Comparison of ENCODE assay signal across 8 cellular contexts in the genomic region with DNA sequence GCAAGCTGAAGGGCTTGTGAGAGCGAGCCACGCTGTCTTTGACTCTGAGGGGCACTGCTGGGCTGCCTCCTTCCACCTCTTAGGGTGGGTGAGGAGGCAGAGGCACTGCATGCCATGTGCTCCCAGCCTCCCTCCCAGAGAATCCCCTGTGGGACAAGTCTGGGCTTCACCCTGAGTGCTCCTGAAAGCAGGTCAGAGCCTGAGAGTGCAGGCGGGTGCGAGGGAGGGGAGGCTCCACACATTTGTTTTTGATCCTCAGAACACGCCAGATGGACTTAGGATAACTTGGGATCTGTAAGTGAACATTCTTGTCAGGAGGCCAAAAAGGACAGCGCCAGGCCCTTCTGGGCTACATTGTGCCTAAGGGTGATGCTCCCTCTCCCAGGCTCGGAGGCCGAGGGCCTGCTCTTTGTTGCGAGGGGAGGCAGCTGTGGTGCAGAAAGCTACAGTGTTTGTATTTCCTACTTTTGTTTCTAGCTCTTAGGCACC.
A peak's percentile ranks its signal among the peaks of the same experiment; 100 is the strongest.
DNase-seq lines count a peak whose midpoint lies in the region; ATAC-seq and TF ChIP-seq lines count a peak whose summit lies in the region.

No MANE protein-coding gene starts in this region.

- H3K4me1 Mint-ChIP-seq in activated CD8-positive, alpha-beta T cell treated with anti-CD3 and anti-CD28 coated beads, Interleukin-2, amount 10 ng/mL, durations not matched to agents 7 days and 5 days (ENCODE audit: low read depth), result no peaks in the 10 kb centered on the region

- no peaks in the 10 kb centered on the region; the same call in 1 of the 2 replicates for H3K9me3 ChIP-seq in PC-9 (ENCODE audit: insufficient read depth, low read depth)
- no peaks in the 10 kb centered on the region for H3K9me3 ChIP-seq in fibroblast of lung (ENCODE audit: control insufficient read depth, insufficient read depth, low read depth, low read length)
- no peaks in the 10 kb centered on the region for H3K9me3 ChIP-seq in ovary

- H3K27me3 Mint-ChIP-seq in activated CD8-positive, alpha-beta T cell treated with anti-CD3 and anti-CD28 coated beads, Interleukin-2, amount 10 ng/mL, durations not matched to agents 7 days and 5 days (ENCODE audit: low read depth), result peaks cover 8% of the 10 kb centered on the region

- peak overlapping the region; percentile 72 for H3K4me2 ChIP-seq in PC-9
- peak overlapping the region; percentile 73 for H3K4me2 ChIP-seq in fibroblast of lung (ENCODE audit: extremely low read depth, insufficient read depth, low read length)

- H3K4me1 ChIP-seq in PC-9 (replicated peaks; ENCODE audit: insufficient read depth), result peaks cover 63% of the 10 kb centered on the region
- peaks cover 29% of the 10 kb centered on the region for H3K4me1 ChIP-seq in fibroblast of lung (ENCODE audit: control insufficient read depth, extremely low read depth, insufficient read depth, low read length)
- peaks cover 11% of the 10 kb centered on the region for H3K4me1 ChIP-seq in ovary (ENCODE audit: insufficient read depth)

- 13 to 30% (median 14%) methylated on average over 9 of the region's 9 CpGs for WGBS in ovary, 3 donors

- no peaks in the 10 kb centered on the region for H3K9me3 Mint-ChIP-seq in activated CD8-positive, alpha-beta T cell treated with anti-CD3 and anti-CD28 coated beads, Interleukin-2, amount 10 ng/mL, durations not matched to agents 7 days and 5 days (ENCODE audit: insufficient read depth)

- POLR2A ChIA-PET in PC-9 (lab: Charles Lee; ENCODE audit: unreplicated experiment), result interaction anchor here (0.5 kb wide), 1 partner anchor 150 kb away, joined by 3 read pairs; no protein-coding TSS in a partner anchor
- POLR2A ChIA-PET in activated CD8-positive, alpha-beta T cell treated with anti-CD3 and anti-CD28 coated beads, Interleukin-2, amount 10 ng/mL, durations not matched to agents 7 days and 5 days (lab: Charles Lee), result no interaction called here

- H3K9me2 ChIP-seq in PC-9 (ENCODE audit: insufficient read depth), result no peaks in the 10 kb centered on the region

- no TSS peak for BruUV-seq in PC-9 (replicated peaks; lab: Mats Ljungman, UMichigan)

- CTCF ChIA-PET in PC-9 (lab: Charles Lee), result no interaction called here
- CTCF ChIA-PET in activated CD8-positive, alpha-beta T cell treated with anti-CD3 and anti-CD28 coated beads, Interleukin-2, amount 10 ng/mL, durations not matched to agents 7 days and 5 days (lab: Charles Lee), result no interaction called here

- no peak for TF ChIP-seq POLR2A in ovary (IDR thresholded peaks at IDR 0.05)

- no peak overlapping the region for H3K4me3 Mint-ChIP-seq in activated CD8-positive, alpha-beta T cell treated with anti-CD3 and anti-CD28 coated beads, Interleukin-2, amount 10 ng/mL, durations not matched to agents 7 days and 5 days

- H3K4me3 ChIP-seq in PC-9 (no peak overlapping the region), fibroblast of lung (replicated peaks in 1 of 4; ENCODE audit: control extremely low read depth in 1 of 4, insufficient read depth in 1 of 4, low read depth in 3 of 4, low read length in 4 of 4) (no peak overlapping the region), ovary (no peak overlapping the region)

- H3K36me3 Mint-ChIP-seq in activated CD8-positive, alpha-beta T cell treated with anti-CD3 and anti-CD28 coated beads, Interleukin-2, amount 10 ng/mL, durations not matched to agents 7 days and 5 days (ENCODE audit: low read depth), result no peaks in the 10 kb centered on the region

- TF ChIP-seq EP300 in ovary (IDR thresholded peaks at IDR 0.05), result no peak

- H3K79me2 ChIP-seq in PC-9 (ENCODE audit: low read depth) (no peaks in the 10 kb centered on the region), fibroblast of lung (ENCODE audit: control insufficient read depth, insufficient read depth, low read length) (no peaks in the 10 kb centered on the region)

- no peaks in the 10 kb centered on the region for H3K36me3 ChIP-seq in PC-9 (ENCODE audit: low read depth)
- no peaks in the 10 kb centered on the region for H3K36me3 ChIP-seq in fibroblast of lung (ENCODE audit: control insufficient read depth, insufficient read depth, low read length)
- no peaks in the 10 kb centered on the region for H3K36me3 ChIP-seq in ovary

- peak overlapping the region; percentile 44 for H3K9ac ChIP-seq in fibroblast of lung (ENCODE audit: insufficient read depth, low read length)

- DNase-seq in PC-9 (peak in 1 of 2 experiments; percentile 33), fibroblast of lung (ENCODE audit: low read depth in 2 of 2) (peak; percentile 85 to 86), ovary (peak; percentile 26 to 71 (median 45)), NCI-H2227 (lab: John Stamatoyannopoulos, UW; ENCODE audit: unreplicated experiment) (no peak)
- no peak for DNase-seq in activated CD8-positive, alpha-beta T cell treated with anti-CD3 and anti-CD28 coated beads, Interleukin-2, amount 10 ng/mL, durations not matched to agents 7 days and 5 days

- no peak for ATAC-seq in GM18909 (IDR thresholded peaks at IDR 0.05; ENCODE audit: poor library complexity, unreplicated experiment)
- ATAC-seq in HG02840 (IDR thresholded peaks at IDR 0.05; ENCODE audit: low FRiP score, unreplicated experiment), result no peak
- no peak for ATAC-seq in activated CD8-positive, alpha-beta T cell treated with anti-CD3 and anti-CD28 coated beads, Interleukin-2, amount 10 ng/mL, durations not matched to agents 7 days and 5 days

- peaks cover 33% of the 10 kb centered on the region for H3F3A ChIP-seq in PC-9 (ENCODE audit: insufficient read depth, low read depth)

- no peak for TF ChIP-seq CTCF in C4-2B (conservative IDR thresholded peaks at IDR 0.05)
- no peak for TF ChIP-seq CTCF in PC-9 (conservative IDR thresholded peaks at IDR 0.05)
- TF ChIP-seq CTCF in fibroblast of lung (conservative IDR thresholded peaks at IDR 0.05 in 1 of 2, IDR thresholded peaks at IDR 0.05 in 1 of 2; ENCODE audit: low read depth in 1 of 2, low read length in 2 of 2), result no peak
- no peak for TF ChIP-seq CTCF in ovary (IDR thresholded peaks at IDR 0.05)

- intact Hi-C loops in PC-9 (cut with micrococcal nuclease; ENCODE audit: unreplicated experiment), result loop anchor here (2.0 to 5.0 kb wide), 4 partner anchors 47 to 257 kb away; no protein-coding TSS in a partner anchor
- intact Hi-C loops in ovary (cut with DNase I), result no loop called here

- H3K27me3 ChIP-seq in PC-9 (ENCODE audit: insufficient read depth, low read depth) (no peaks in the 10 kb centered on the region), fibroblast of lung (ENCODE audit: control insufficient read depth, insufficient read depth, low read length) (no peaks in the 10 kb centered on the region), ovary (no peaks in the 10 kb centered on the region)

- H2AFZ ChIP-seq in PC-9, result peak overlapping the region; percentile 53; the same call in 1 of the 2 replicates
- H2AFZ ChIP-seq in fibroblast of lung (ENCODE audit: low read length), result peak overlapping the region; percentile 54

- H3K27ac ChIP-seq in C4-2B (peak overlapping the region; percentile 23), PC-9 (peak overlapping the region; percentile 95), fibroblast of lung (ENCODE audit: insufficient read depth, low read length) (peak overlapping the region; percentile 97), ovary (peak overlapping the region; percentile 49 to 73)

- H4K20me1 ChIP-seq in PC-9 (ENCODE audit: insufficient read depth), result no peaks in the 10 kb centered on the region
- no peaks in the 10 kb centered on the region for H4K20me1 ChIP-seq in fibroblast of lung (ENCODE audit: control insufficient read depth, extremely low read depth, insufficient read depth, low read length)

- no peak overlapping the region for H3K27ac Mint-ChIP-seq in activated CD8-positive, alpha-beta T cell treated with anti-CD3 and anti-CD28 coated beads, Interleukin-2, amount 10 ng/mL, durations not matched to agents 7 days and 5 days

Comparison
In these comparisons a context has a peak if more than half of its experiments do, and no peak if none do; other contexts are left out.
1. H3K27ac ChIP-seq: peak in every context shown above with its lines; median percentile 97 in fibroblast of lung; 95 in PC-9; 61 in ovary; 23 in C4-2B.
2. DNase-seq: peak in fibroblast of lung (2 of 2) and ovary (5 of 5); none in NCI-H2227 (single experiment) and activated CD8-positive, alpha-beta T cell treated with anti-CD3 and anti-CD28 coated beads, Interleukin-2, amount 10 ng/mL, durations not matched to agents 7 days and 5 days (single experiment).